In the genomic region with DNA sequence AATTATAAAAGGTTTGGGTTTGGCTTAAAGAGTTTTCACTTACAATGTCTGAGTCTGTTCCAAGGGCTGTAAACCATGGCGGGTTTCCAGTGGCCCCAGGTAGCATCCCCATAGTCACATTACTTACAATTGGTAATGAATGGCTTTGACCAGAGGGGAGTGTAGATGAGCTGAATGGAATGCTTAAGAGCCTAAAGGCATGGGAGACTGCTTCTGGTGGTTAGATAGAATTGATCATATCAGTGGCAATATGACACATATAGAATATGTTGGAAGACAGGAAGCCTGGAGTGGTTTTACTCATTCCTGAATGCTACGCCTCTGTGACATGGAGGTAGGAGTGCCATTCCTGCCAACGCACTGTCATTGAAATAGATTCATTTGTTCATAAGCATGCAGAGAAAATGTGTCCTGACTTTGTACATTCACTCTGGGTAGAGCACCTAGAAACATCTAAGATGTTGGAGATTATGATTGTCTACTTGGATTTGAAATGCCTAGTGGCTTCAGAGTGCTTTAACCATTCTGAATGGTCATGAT, we compare ENCODE assay signal across 14 cellular contexts.
"Had no signal": no experiment of that assay in that cellular context is flagged by ENCODE, and none has a peak within 500 bp of the region (broad histone marks: within the 10 kb centered on the region; RNA-seq: fewer than 3 reads in every experiment).

No MANE protein-coding gene starts in this region.

- ATAC-seq: effector memory CD8-positive, alpha-beta T cell; gastrocnemius medialis; naive thymus-derived CD8-positive, alpha-beta T cell had no signal

- H3K9me3 Mint-ChIP-seq: activated B cell treated with CpG ODN at 0.5 μM for 24 hours; activated naive CD8-positive, alpha-beta T cell treated with anti-CD3 and anti-CD28 coated beads, Interleukin-2, amount 10 ng/mL, durations not matched to agents 7 days and 5 days; activated T-helper 1 cell treated with anti-CD3 and anti-CD28 coated beads, Interleukin-12 subunit alpha, Interleukin-12 subunit beta, Interleukin-2, Interleukin-4 antibody, amounts not matched to agents 30 ng/mL and 10 ng/mL and 1 ng/mL, durations not matched to agents 14 hours and 24 hours and 36 hours; dendritic cell treated with granulocyte-macrophage colony-stimulating factor and Interleukin-4, amounts not matched to agents 40 ng/mL and 50 ng/mL, for 4 days; effector memory CD8-positive, alpha-beta T cell had no signal

- DNase-seq: activated B cell treated with CpG ODN at 0.5 μM for 24 hours; activated CD4-positive, alpha-beta T cell treated with anti-CD3 and anti-CD28 coated beads, Interleukin-2, amount 50 U/mL, for 1 hour; activated naive CD8-positive, alpha-beta T cell treated with anti-CD3 and anti-CD28 coated beads, Interleukin-2, amount 10 ng/mL, durations not matched to agents 7 days and 5 days; anterior cingulate cortex; effector memory CD8-positive, alpha-beta T cell; gastrocnemius medialis; naive thymus-derived CD8-positive, alpha-beta T cell; stimulated activated CD4-positive, alpha-beta T cell treated with anti-CD3 and anti-CD28 coated beads, Interleukin-15, amount 100 ng/mL, for 24 hours; stimulated activated CD4-positive, alpha-beta T cell treated with anti-CD3 and anti-CD28 coated beads, Interleukin-4, amount 100 ng/mL, for 4 hours; stimulated activated CD8-positive, alpha-beta memory T cell treated with anti-CD3 and anti-CD28 coated beads, Interleukin-4, amount 100 ng/mL, for 48 hours; stimulated activated naive CD4-positive, alpha-beta T cell treated with Interleukin-2 at 50 U/mL for 16 hours; transverse colon had no signal

- H3K4me3 Mint-ChIP-seq: activated B cell treated with CpG ODN at 0.5 μM for 24 hours; activated naive CD8-positive, alpha-beta T cell treated with anti-CD3 and anti-CD28 coated beads, Interleukin-2, amount 10 ng/mL, durations not matched to agents 7 days and 5 days; activated T-helper 1 cell treated with anti-CD3 and anti-CD28 coated beads, Interleukin-12 subunit alpha, Interleukin-12 subunit beta, Interleukin-2, Interleukin-4 antibody, amounts not matched to agents 30 ng/mL and 10 ng/mL and 1 ng/mL, durations not matched to agents 14 hours and 24 hours and 36 hours; dendritic cell treated with granulocyte-macrophage colony-stimulating factor and Interleukin-4, amounts not matched to agents 40 ng/mL and 50 ng/mL, for 4 days; effector memory CD8-positive, alpha-beta T cell; naive thymus-derived CD8-positive, alpha-beta T cell had no signal

- H3K4me1 Mint-ChIP-seq: activated B cell treated with CpG ODN at 0.5 μM for 24 hours; activated naive CD8-positive, alpha-beta T cell treated with anti-CD3 and anti-CD28 coated beads, Interleukin-2, amount 10 ng/mL, durations not matched to agents 7 days and 5 days; naive thymus-derived CD8-positive, alpha-beta T cell had no signal

- H3K36me3 Mint-ChIP-seq: activated naive CD8-positive, alpha-beta T cell treated with anti-CD3 and anti-CD28 coated beads, Interleukin-2, amount 10 ng/mL, durations not matched to agents 7 days and 5 days; naive thymus-derived CD8-positive, alpha-beta T cell had no signal

- H3K27ac Mint-ChIP-seq: activated B cell treated with CpG ODN at 0.5 μM for 24 hours; activated naive CD8-positive, alpha-beta T cell treated with anti-CD3 and anti-CD28 coated beads, Interleukin-2, amount 10 ng/mL, durations not matched to agents 7 days and 5 days; activated T-helper 1 cell treated with anti-CD3 and anti-CD28 coated beads, Interleukin-12 subunit alpha, Interleukin-12 subunit beta, Interleukin-2, Interleukin-4 antibody, amounts not matched to agents 30 ng/mL and 10 ng/mL and 1 ng/mL, durations not matched to agents 14 hours and 24 hours and 36 hours; dendritic cell treated with granulocyte-macrophage colony-stimulating factor and Interleukin-4, amounts not matched to agents 40 ng/mL and 50 ng/mL, for 4 days; effector memory CD8-positive, alpha-beta T cell; naive thymus-derived CD8-positive, alpha-beta T cell had no signal
